In the genomic region with DNA sequence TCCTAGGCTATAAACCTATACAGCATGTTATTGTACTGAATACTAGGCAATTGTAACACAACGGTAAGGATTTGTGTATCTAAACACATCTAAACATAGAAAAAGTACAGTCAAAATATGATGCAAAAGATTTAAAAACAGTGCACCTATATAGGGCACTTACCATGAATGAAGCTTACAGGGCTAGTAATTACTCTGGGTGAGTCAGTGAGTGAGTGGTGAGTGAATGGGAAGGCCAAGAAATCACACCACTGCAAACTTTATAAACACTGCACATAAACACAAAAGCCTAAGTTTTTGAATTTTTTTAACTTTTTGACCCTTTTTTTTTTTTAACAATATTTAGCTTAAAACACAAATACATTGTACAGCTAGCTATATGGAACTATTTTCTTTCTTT, we compare ENCODE assay signal across 20 cellular contexts.
DNase-seq lines count a peak whose midpoint lies in the region; ATAC-seq and TF ChIP-seq lines count a peak whose summit lies in the region.
"Had no signal": no experiment of that assay in that cellular context is flagged by ENCODE, and none has a peak within 500 bp of the region (broad histone marks: within the 10 kb centered on the region; RNA-seq: fewer than 3 reads in every experiment).

No MANE protein-coding gene starts in this region.

- intact Hi-C loops in PC-3 (cut with micrococcal nuclease), result no loop called here

- H2AFZ ChIP-seq in PC-3 (ENCODE audit: low read length), result no peak overlapping the region

- DNase-seq in PC-3 (peak; percentile 40), amniotic epithelial cell (ENCODE audit: low read depth) (peak; percentile 63), kidney glomerular epithelial cell (lab: John Stamatoyannopoulos, UW) (peak; percentile 4), hepatic stellate cell (ENCODE audit: low spot score) (no peak), NCI-H226 (no peak)
- DNase-seq: CD4-positive, CD25-positive, alpha-beta regulatory T cell; DMS79 treated with DMSO at 0.1 percent for 48 hours; GOT3; IMR-90; NCI-H1417; NCI-H187; NCI-H446 treated with DMSO at 0.1 percent for 48 hours; NCI-H526 treated with DMSO at 0.1 percent for 48 hours had no signal

- no peaks in the 10 kb centered on the region for H4K20me1 ChIP-seq in PC-3 (ENCODE audit: low read length)

- no peak overlapping the region for H3K9ac ChIP-seq in PC-3 (ENCODE audit: low read length)
- H3K9ac ChIP-seq: KMS-11 had no signal

- no peak overlapping the region for H3K27ac ChIP-seq in PC-3 (ENCODE audit: low read length)
- H3K27ac ChIP-seq: KMS-11, RWPE1 had no signal

- H3K4me1 ChIP-seq in PC-3 (ENCODE audit: insufficient read depth, low read length), result no peaks in the 10 kb centered on the region

- no peaks in the 10 kb centered on the region for H3K9me2 ChIP-seq in PC-3 (replicated peaks; ENCODE audit: low read length)

- no peaks in the 10 kb centered on the region for H3F3A ChIP-seq in PC-3 (ENCODE audit: low read length, unreplicated experiment)

- ATAC-seq in PC-3, result no peak; the same call in 1 of the 2 replicates
- no peak for ATAC-seq in GM19397 (IDR thresholded peaks at IDR 0.05; ENCODE audit: unreplicated experiment)
- ATAC-seq in GM19452 (IDR thresholded peaks at IDR 0.05; ENCODE audit: unreplicated experiment), result no peak
- ATAC-seq: GM12878, HCT116, SK-N-SH treated with all-trans-retinoic acid at 6 μM for 48 hours had no signal

- H3K79me2 ChIP-seq in PC-3 (ENCODE audit: low read length), result no peaks in the 10 kb centered on the region

- no peak overlapping the region for H3K4me2 ChIP-seq in PC-3 (ENCODE audit: low read length)
- H3K4me2 ChIP-seq: KMS-11 had no signal

- BruUV-seq in PC-3 (replicated peaks; lab: Mats Ljungman, UMichigan), result no TSS peak

- H3K27me3 ChIP-seq in PC-3 (ENCODE audit: low read length), result peaks cover 8% of the 10 kb centered on the region; the same call in 1 of the 2 replicates

- TF ChIP-seq CTCF in PC-3 (conservative IDR thresholded peaks at IDR 0.05; ENCODE audit: low read depth, low read length), result no peak

- no peaks in the 10 kb centered on the region for H3K36me3 ChIP-seq in PC-3 (ENCODE audit: low read depth, low read length)

- POLR2A ChIA-PET in PC-3 (lab: Charles Lee; ENCODE audit: unreplicated experiment), result no interaction called here

- no peaks in the 10 kb centered on the region for H3K9me3 ChIP-seq in PC-3 (ENCODE audit: low read length)

- CTCF ChIA-PET in PC-3 (lab: Charles Lee), result interaction anchor here (0.6 kb wide), 1 partner anchor 272 kb away, joined by 4 read pairs; no protein-coding TSS in a partner anchor

- no peak overlapping the region for H3K4me3 ChIP-seq in PC-3 (ENCODE audit: low read length)
- H3K4me3 ChIP-seq: GM12878 had no signal

Comparison
In these comparisons a context has a peak if more than half of its experiments do, and no peak if none do; other contexts are left out.
1. DNase-seq: peak in PC-3 (single experiment), amniotic epithelial cell (single experiment) and kidney glomerular epithelial cell (single experiment); none in hepatic stellate cell (single experiment) and NCI-H226 (single experiment).